8 cellular contexts compared by ENCODE assay signal in the genomic region with DNA sequence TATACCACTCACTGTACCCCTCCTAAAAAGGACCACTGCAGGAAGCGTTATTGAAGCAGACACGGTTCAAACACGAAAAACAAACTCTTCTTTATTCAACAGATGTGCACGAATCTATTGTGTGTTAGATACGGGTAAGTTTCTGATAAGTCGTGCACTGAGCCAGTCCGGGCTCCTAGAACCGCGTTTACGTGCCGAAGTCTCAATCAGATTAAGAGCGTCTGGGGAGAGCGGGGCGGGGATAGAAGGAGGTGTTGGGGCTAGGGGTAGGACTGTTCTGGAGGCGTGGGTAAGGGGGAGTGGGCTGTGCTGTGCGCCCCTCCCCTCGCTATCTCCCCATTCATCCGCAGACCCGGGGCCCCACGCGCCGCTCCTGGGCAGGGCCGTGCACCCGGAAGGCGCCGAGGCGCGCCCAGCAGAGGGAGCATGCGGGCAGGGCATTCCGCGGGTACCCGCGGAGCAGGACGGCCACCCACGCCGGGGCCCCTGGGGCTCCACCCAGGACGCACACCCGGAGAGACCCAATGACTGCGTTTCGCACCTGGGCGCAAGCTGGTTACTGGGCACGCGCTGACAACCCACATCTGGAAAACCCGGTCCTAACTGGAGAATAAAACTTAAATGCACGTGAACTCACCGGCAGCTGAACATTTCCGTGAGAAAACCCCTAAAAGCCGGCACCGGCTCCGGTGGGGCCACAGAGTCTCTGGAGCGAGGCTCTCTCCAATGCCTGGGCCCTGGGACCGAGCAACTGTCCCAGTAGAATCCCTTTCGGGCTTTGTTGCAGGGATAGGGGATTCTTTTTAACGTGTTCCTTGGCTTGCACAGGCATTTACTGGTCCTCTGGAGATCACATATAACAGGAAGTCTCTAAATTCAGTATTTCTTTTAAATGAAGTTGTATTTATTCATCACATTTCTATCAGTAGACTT. TPM values are rescaled to one million over a fixed set of nuclear protein-coding genes. Genes with fewer than 3 reads are reported as not detected.
DNase-seq lines count a peak whose midpoint lies in the region; ATAC-seq and TF ChIP-seq lines count a peak whose summit lies in the region.

No MANE protein-coding gene starts in this region.

- H3K27me3 ChIP-seq in AG04450 (ENCODE audit: control insufficient read depth, insufficient read depth, low read length) (no peaks in the 10 kb centered on the region), layer of hippocampus (ENCODE audit: control insufficient read depth, insufficient read depth, low read length) (no peaks in the 10 kb centered on the region)

- H3K27ac ChIP-seq in AG04450 (ENCODE audit: low read depth, low read length) (peak overlapping the region; percentile 99), cingulate gyrus (ENCODE audit: low read depth, low read length) (peak overlapping the region; percentile 95), layer of hippocampus (ENCODE audit: low read depth, low read length) (peak overlapping the region; percentile 96)

- H3K9me3 ChIP-seq in AG04450 (ENCODE audit: control insufficient read depth, insufficient read depth, low read length), result no peaks in the 10 kb centered on the region

- ATAC-seq in HG03045 (IDR thresholded peaks at IDR 0.05; ENCODE audit: unreplicated experiment), result peak; percentile 79

- peak; percentile 78 for TF ChIP-seq CTCF in AG04450 (IDR thresholded peaks at IDR 0.05; ENCODE audit: low read depth, low read length)

- H3K4me3 ChIP-seq in AG04450 (ENCODE audit: low read depth, low read length), result peak overlapping the region; percentile 51

- CTCF ChIA-PET in AG04450 (lab: Charles Lee), result interaction anchor here (0.6 to 2.2 kb wide), 23 partner anchors 10 to 710 kb away, joined by 3 to 15 read pairs (median 4); a partner anchor contains a TSS

- POLR2A ChIA-PET in AG04450 (lab: Yijun Ruan, JAX), result interaction anchor here (0.7 to 2.1 kb wide), 16 partner anchors 13 to 695 kb away, joined by 3 to 11 read pairs (median 4); a partner anchor contains a TSS

- DNase-seq in AG04450 (ENCODE audit: low read depth, low spot score), result peak; percentile 51
- DNase-seq in NCI-H226, result peak; percentile 76
- peak; percentile 90 to 92 for DNase-seq in activated CD4-positive, alpha-beta T cell treated with anti-CD3 and anti-CD28 coated beads for 4 hours
- DNase-seq in stimulated activated CD4-positive, alpha-beta T cell treated with anti-CD3 and anti-CD28 coated beads, Interleukin-1b, Interleukin-23, amount 100 ng/mL, for 4 hours (ENCODE audit: low read depth in 2 of 2), result peak; percentile 84 to 94

- peak; percentile 41 for TF ChIP-seq POLR2A in GM18526 (IDR thresholded peaks at IDR 0.05; ENCODE audit: extremely low read depth, insufficient read length)

RNA-seq across cellular contexts. Expression of a gene that starts 40.6 kb away (rescaled TPM):
- 27.2 and 44.8 TPM in 2 replicates for polyA plus RNA-seq in AG04450 (2011; rRNA removed)
- 13.4 and 20.3 TPM in 2 replicates for polyA minus RNA-seq in AG04450 (2011; rRNA and poly(A)+ RNA removed)

RNA-seq across cellular contexts. Expression of a gene that starts 49.8 kb away (rescaled TPM):
- 20.9 and 24.6 TPM in 2 replicates for polyA plus RNA-seq in AG04450 (2011; rRNA removed)
- 15.4 and 20.1 TPM in 2 replicates for polyA minus RNA-seq in AG04450 (2011; rRNA and poly(A)+ RNA removed)

Comparison
In these comparisons a context has a peak if more than half of its experiments do, and no peak if none do; other contexts are left out.
1. Peak in every context shown above with its lines: DNase-seq, ATAC-seq, H3K4me3 ChIP-seq and H3K27ac ChIP-seq.